18 cellular contexts compared by ENCODE assay signal in the genomic region with DNA sequence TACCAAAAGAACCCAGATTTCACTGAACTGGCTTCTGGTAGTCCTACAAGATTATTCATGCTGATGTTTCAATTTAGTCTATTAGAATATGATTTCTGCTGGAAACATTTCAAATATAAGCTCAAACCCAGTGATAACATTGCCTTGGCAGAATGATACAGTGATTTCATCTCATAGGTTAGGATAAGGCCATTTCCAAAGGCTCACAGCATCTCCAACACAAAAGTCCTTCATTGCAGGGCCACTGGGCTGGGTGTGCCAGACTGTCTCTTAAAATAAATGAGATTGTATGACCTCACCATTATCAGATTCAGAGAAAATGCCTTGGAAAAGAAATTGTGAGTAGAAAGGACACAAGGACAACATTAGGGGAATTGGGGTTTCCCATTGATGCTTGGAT. TPM values are rescaled to one million over a fixed set of nuclear protein-coding genes. Genes with fewer than 3 reads are reported as not detected.
DNase-seq lines count a peak whose midpoint lies in the region; ATAC-seq, FAIRE-seq and TF ChIP-seq lines count a peak whose summit lies in the region.
"Had no signal": no experiment of that assay in that cellular context is flagged by ENCODE, and none has a peak within 500 bp of the region (broad histone marks: within the 10 kb centered on the region; RNA-seq: fewer than 3 reads in every experiment).

No MANE protein-coding gene starts in this region.

- H3K9ac ChIP-seq in astrocyte (ENCODE audit: low read length) = no peak overlapping the region

- H3K36me3 ChIP-seq in astrocyte (ENCODE audit: insufficient read depth, low read length) = no peaks in the 10 kb centered on the region
- no peaks in the 10 kb centered on the region for H3K36me3 ChIP-seq in thoracic aorta

- H2AFZ ChIP-seq in astrocyte (ENCODE audit: low read depth, low read length) = no peak overlapping the region
- H2AFZ ChIP-seq: GM23338 had no signal

- H3K27me3 ChIP-seq in astrocyte (ENCODE audit: insufficient read depth, low read length) (no peaks in the 10 kb centered on the region), thoracic aorta (replicated peaks; ENCODE audit: insufficient read depth) (no peaks in the 10 kb centered on the region)

- DNase-seq in Right ventricle myocardium superior = no peak
- DNase-seq in cardiac septum (ENCODE audit: low spot score) = no peak
- no peak for DNase-seq in astrocyte (ENCODE audit: low read depth)
- peak; percentile 63 for DNase-seq in fibroblast of the aortic adventitia (ENCODE audit: low read depth)
- DNase-seq in thoracic aorta (ENCODE audit: low spot score) = no peak
- no peak for DNase-seq in SIG-M5 treated with dmso at 0.1 percent for 504 hours (lab: John Stamatoyannopoulos, UW; ENCODE audit: unreplicated experiment)
- DNase-seq: C1 segment of cervical spinal cord; Calu3; CD4-positive, alpha-beta memory T cell; COR-L47; DND-41; H9 had no signal

- H3K4me1 Mint-ChIP-seq in astrocyte (ENCODE audit: low read depth, unreplicated experiment) = peaks cover 16% of the 10 kb centered on the region
- H3K4me1 Mint-ChIP-seq: CD4-positive, alpha-beta memory T cell had no signal

- no peaks in the 10 kb centered on the region for H3K79me2 ChIP-seq in astrocyte (ENCODE audit: insufficient read depth, low read length)

- peak; percentile 13 for FAIRE-seq in astrocyte (lab: Jason Lieb, UNC)
- FAIRE-seq: G401.6, GM12892, GM19239 had no signal

- H4K20me1 ChIP-seq in astrocyte (ENCODE audit: insufficient read depth, low read length) = no peaks in the 10 kb centered on the region

- peaks cover 6% of the 10 kb centered on the region for H3K9me3 Mint-ChIP-seq in astrocyte (ENCODE audit: unreplicated experiment)
- H3K9me3 Mint-ChIP-seq: GM23338 had no signal

- H3K4me2 ChIP-seq in astrocyte (ENCODE audit: low read length) = no peak overlapping the region
- H3K4me2 ChIP-seq: GM23338 had no signal

- no peaks in the 10 kb centered on the region for H3K27me3 Mint-ChIP-seq in astrocyte (ENCODE audit: low read depth, unreplicated experiment)

- TF ChIP-seq CTCF in astrocyte (IDR thresholded peaks at IDR 0.05; ENCODE audit: insufficient read depth, low read depth, low read length) (no peak), fibroblast of the aortic adventitia (IDR thresholded peaks at IDR 0.05; ENCODE audit: insufficient read depth, low read length) (no peak), thoracic aorta (IDR thresholded peaks at IDR 0.05) (no peak)

- intact Hi-C loops in Right ventricle myocardium superior (cut with DNase I) = no loop called here
- intact Hi-C loops in cardiac septum (cut with DNase I) = no loop called here

- peaks cover 12% of the 10 kb centered on the region for H3K36me3 Mint-ChIP-seq in astrocyte (ENCODE audit: low read depth, unreplicated experiment)
- H3K36me3 Mint-ChIP-seq: CD4-positive, alpha-beta memory T cell had no signal

- H3K4me1 ChIP-seq in astrocyte (ENCODE audit: insufficient read depth, low read length) (peaks cover 2% of the 10 kb centered on the region), thoracic aorta (ENCODE audit: control insufficient read depth in 1 of 2, low read depth in 2 of 2) (peaks cover 17 to 35% of the 10 kb centered on the region in 2 donors)

- H3K27ac ChIP-seq in astrocyte (ENCODE audit: low read depth, low read length) (no peak overlapping the region), thoracic aorta (peak overlapping the region; percentile 8 to 19)

- H3K27ac Mint-ChIP-seq in astrocyte (ENCODE audit: unreplicated experiment) = no peak overlapping the region
- H3K27ac Mint-ChIP-seq: CD4-positive, alpha-beta memory T cell; GM23338; H9 had no signal

- no peaks in the 10 kb centered on the region for H3K9me3 ChIP-seq in astrocyte (ENCODE audit: insufficient read depth, low read depth, low read length)
- H3K9me3 ChIP-seq in thoracic aorta = no peaks in the 10 kb centered on the region

- ATAC-seq in Right ventricle myocardium superior (ENCODE audit: poor library complexity) (peak; percentile 47), thoracic aorta (ENCODE audit: insufficient number of reproducible peaks, low FRiP score, low read depth) (no peak), GM19463 (IDR thresholded peaks at IDR 0.05; ENCODE audit: unreplicated experiment) (no peak)
- ATAC-seq: GM23338 had no signal

- no peak overlapping the region for H3K4me3 ChIP-seq in astrocyte (ENCODE audit: insufficient read depth, low read depth, low read length)
- H3K4me3 ChIP-seq in fibroblast of the aortic adventitia (ENCODE audit: low read depth, low read length) = no peak overlapping the region
- no peak overlapping the region for H3K4me3 ChIP-seq in thoracic aorta
- H3K4me3 ChIP-seq: GM23338 had no signal

- no peak overlapping the region for H3K4me3 Mint-ChIP-seq in astrocyte (ENCODE audit: unreplicated experiment)
- H3K4me3 Mint-ChIP-seq: CD4-positive, alpha-beta memory T cell; GM23338; H9 had no signal

RNA-seq across cellular contexts. Expression of gene NGF, which starts 30.4 kb away (rescaled TPM):
- total RNA-seq in Right ventricle myocardium superior (4.0 TPM), cardiac septum (2.1 TPM), astrocyte (12.5 and 12.9 TPM in 2 replicates), fibroblast of the aortic adventitia (ENCODE audit: low replicate concordance) (2.9 and 20.2 TPM in 2 replicates), thoracic aorta (10 to 100 TPM; 21.8 to 25.7 TPM)
- total RNA-seq: Calu3; CD4-positive, alpha-beta memory T cell; H4 had no signal
